Comparison of ENCODE assay signal across 11 cellular contexts in genomic region chr9:82810902-82811301, GRCh38.
DNase-seq lines count a peak whose midpoint lies in the region; ATAC-seq and TF ChIP-seq lines count a peak whose summit lies in the region.
"Had no signal": no experiment of that assay in that cellular context is flagged by ENCODE, and none has a peak within 500 bp of the region (broad histone marks: within the 10 kb centered on the region; RNA-seq: fewer than 3 reads in every experiment).

No MANE protein-coding gene starts in this region.

- intact Hi-C loops in A673 (cut with micrococcal nuclease; ENCODE audit: unreplicated experiment) (no loop called here), psoas muscle (cut with DNase I) (no loop called here)

- H3K4me1 ChIP-seq in A673 (ENCODE audit: insufficient read depth, low read length, poor library complexity, severe bottlenecking) (no peaks in the 10 kb centered on the region), psoas muscle (no peaks in the 10 kb centered on the region)
- H3K4me1 ChIP-seq: upper lobe of right lung had no signal

- CTCF ChIA-PET in A673 (lab: Charles Lee), result interaction anchor here (0.6 kb wide), 1 partner anchor 259 kb away, joined by 4 read pairs; no protein-coding TSS in a partner anchor

- ATAC-seq in psoas muscle, result no peak
- ATAC-seq: upper lobe of right lung had no signal

- H3K9me3 ChIP-seq in A673 (ENCODE audit: low read depth, low read length, poor library complexity, severe bottlenecking) (no peaks in the 10 kb centered on the region), psoas muscle (no peaks in the 10 kb centered on the region)
- H3K9me3 ChIP-seq: upper lobe of right lung had no signal

- H3K36me3 ChIP-seq in A673 (ENCODE audit: insufficient read depth, low read length, poor library complexity, severe bottlenecking) (no peaks in the 10 kb centered on the region), psoas muscle (ENCODE audit: insufficient read depth in 1 of 2, low read depth in 1 of 2) (no peaks in the 10 kb centered on the region)
- H3K36me3 ChIP-seq: upper lobe of right lung had no signal

- H3K27ac ChIP-seq in A673 (ENCODE audit: low read depth, low read length, poor library complexity, severe bottlenecking) (no peak overlapping the region), psoas muscle (no peak overlapping the region)
- H3K27ac ChIP-seq: upper lobe of right lung had no signal

- no TSS peak for BruUV-seq in A673 (replicated peaks; lab: Mats Ljungman, UMichigan)

- no peaks in the 10 kb centered on the region for H3K27me3 ChIP-seq in A673 (replicated peaks; ENCODE audit: insufficient read depth, low read depth, low read length, poor library complexity)
- peaks cover 0 to 4% (median 0%) of the 10 kb centered on the region in 3 donors for H3K27me3 ChIP-seq in psoas muscle (ENCODE audit: insufficient read depth in 3 of 3, low read length in 2 of 3)
- H3K27me3 ChIP-seq: upper lobe of right lung had no signal

- POLR2A ChIA-PET in A673 (lab: Charles Lee; ENCODE audit: low non-redundant PET), result no interaction called here

- in situ Hi-C loops in SK-MEL-5 (cut with HindIII; ENCODE audit: low pct_unique_long_range_greater_than_20kb, low sequenced_read_pairs), result no loop called here

- H3K4me3 ChIP-seq in A673 (ENCODE audit: low read depth, low read length, poor library complexity, severe bottlenecking) (no peak overlapping the region), HFF-Myc (replicated peaks; ENCODE audit: low read depth, low read length) (no peak overlapping the region), psoas muscle (no peak overlapping the region)
- H3K4me3 ChIP-seq: lung, upper lobe of right lung had no signal

- TF ChIP-seq CTCF in A673 (conservative IDR thresholded peaks at IDR 0.05; ENCODE audit: low read depth, low read length) (no peak), HFF-Myc (IDR thresholded peaks at IDR 0.05; ENCODE audit: low read depth, low read length, missing control alignments) (no peak), psoas muscle (IDR thresholded peaks at IDR 0.05) (no peak)

- DNase-seq in A673 (ENCODE audit: low spot score) (peak; percentile 4), HFF-Myc (ENCODE audit: extremely low read depth, low read depth) (peak; percentile 3), SK-MEL-5 (ENCODE audit: low read depth, low spot score) (peak; percentile 19), glomerular visceral epithelial cell (ENCODE audit: extremely low spot score) (peak; percentile 50), AG08395 (ENCODE audit: low spot score) (no peak), NCI-H82 (lab: John Stamatoyannopoulos, UW) (no peak), Ammon's horn (ENCODE audit: low spot score) (no peak), psoas muscle (no peak)
- DNase-seq: NCI-H526, upper lobe of right lung had no signal

- 76 to 89% (median 83%) methylated on average over 1 of the region's 1 CpG for WGBS in psoas muscle, 3 donors

Comparison
In these comparisons a context has a peak if more than half of its experiments do, and no peak if none do; other contexts are left out.
1. DNase-seq: peak in A673 (single experiment), HFF-Myc (single experiment), SK-MEL-5 (single experiment) and glomerular visceral epithelial cell (single experiment); none in AG08395 (single experiment), NCI-H82 (single experiment), Ammon's horn (single experiment) and psoas muscle (0 of 2).